In genomic region chr1:6237093-6237492, GRCh38 we compare ENCODE assay signal across 1 cellular context.
TF ChIP-seq lines count a peak whose summit lies in the region.

No MANE protein-coding gene starts in this region.

TF ChIP-seq in K562, 482 proteins besides CTCF, POLR2A, EP300 and RAD21:
- TF ChIP-seq MYC (IDR thresholded peaks at IDR 0.05; ENCODE audit: low read depth, low read length) = no peak
- TF ChIP-seq MYC (CRISPR knock-in tag; IDR thresholded peaks at IDR 0.05; ENCODE audit: borderline replicate concordance, low read depth) = no peak
- TF ChIP-seq GTF2A2 (tag; IDR thresholded peaks at IDR 0.05) = no peak
- no peak for TF ChIP-seq HLTF (IDR thresholded peaks at IDR 0.05)
- peak; percentile 81 for TF ChIP-seq ZNF121 (CRISPR knock-in tag; conservative IDR thresholded peaks at IDR 0.05)
- TF ChIP-seq PTBP1 (IDR thresholded peaks at IDR 0.05; ENCODE audit: low read depth, low read length) = no peak
- peak; percentile 10 for TF ChIP-seq RBM25 (IDR thresholded peaks at IDR 0.05; ENCODE audit: low read depth, low read length, severe bottlenecking)
- no peak for TF ChIP-seq SIN3A (IDR thresholded peaks at IDR 0.05; ENCODE audit: borderline replicate concordance in 2 of 2, control insufficient read depth in 1 of 2, low read depth in 2 of 2, low read length in 2 of 2)
- TF ChIP-seq RUNX1 (IDR thresholded peaks at IDR 0.05; ENCODE audit: low read depth) = no peak
